ENCODE assay signal across 1 cellular context in genomic region chr3:122760457-122761271, GRCh38.
TF ChIP-seq lines count a peak whose summit lies in the region.

No MANE protein-coding gene starts in this region.

TF ChIP-seq in IMR-90, 13 proteins besides CTCF, POLR2A, EP300 and RAD21:
- TF ChIP-seq MAZ (IDR thresholded peaks at IDR 0.05; ENCODE audit: borderline replicate concordance, low read depth, low read length) (no peak), RFX5 (IDR thresholded peaks at IDR 0.05; ENCODE audit: low read depth, low read length) (no peak), MAFK (IDR thresholded peaks at IDR 0.05; ENCODE audit: low read depth, low read length) (peak; percentile 92)
